9 cellular contexts compared by ENCODE assay signal in genomic region chr22:30694638-30695350, GRCh38. TPM values are rescaled to one million over a fixed set of nuclear protein-coding genes. Genes with fewer than 3 reads are reported as not detected.
DNase-seq lines count a peak whose midpoint lies in the region; ATAC-seq, FAIRE-seq and TF ChIP-seq lines count a peak whose summit lies in the region.
"Had no signal": no experiment of that assay in that cellular context is flagged by ENCODE, and none has a peak within 500 bp of the region (broad histone marks: within the 10 kb centered on the region; RNA-seq: fewer than 3 reads in every experiment).

A gene with protein sequence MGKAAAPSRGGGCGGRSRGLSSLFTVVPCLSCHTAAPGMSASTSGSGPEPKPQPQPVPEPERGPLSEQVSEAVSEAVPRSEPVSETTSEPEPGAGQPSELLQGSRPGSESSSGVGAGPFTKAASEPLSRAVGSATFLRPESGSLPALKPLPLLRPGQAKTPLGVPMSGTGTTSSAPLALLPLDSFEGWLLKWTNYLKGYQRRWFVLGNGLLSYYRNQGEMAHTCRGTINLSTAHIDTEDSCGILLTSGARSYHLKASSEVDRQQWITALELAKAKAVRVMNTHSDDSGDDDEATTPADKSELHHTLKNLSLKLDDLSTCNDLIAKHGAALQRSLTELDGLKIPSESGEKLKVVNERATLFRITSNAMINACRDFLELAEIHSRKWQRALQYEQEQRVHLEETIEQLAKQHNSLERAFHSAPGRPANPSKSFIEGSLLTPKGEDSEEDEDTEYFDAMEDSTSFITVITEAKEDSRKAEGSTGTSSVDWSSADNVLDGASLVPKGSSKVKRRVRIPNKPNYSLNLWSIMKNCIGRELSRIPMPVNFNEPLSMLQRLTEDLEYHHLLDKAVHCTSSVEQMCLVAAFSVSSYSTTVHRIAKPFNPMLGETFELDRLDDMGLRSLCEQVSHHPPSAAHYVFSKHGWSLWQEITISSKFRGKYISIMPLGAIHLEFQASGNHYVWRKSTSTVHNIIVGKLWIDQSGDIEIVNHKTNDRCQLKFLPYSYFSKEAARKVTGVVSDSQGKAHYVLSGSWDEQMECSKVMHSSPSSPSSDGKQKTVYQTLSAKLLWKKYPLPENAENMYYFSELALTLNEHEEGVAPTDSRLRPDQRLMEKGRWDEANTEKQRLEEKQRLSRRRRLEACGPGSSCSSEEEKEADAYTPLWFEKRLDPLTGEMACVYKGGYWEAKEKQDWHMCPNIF (plus strand): TSS chr22:30694874. CDS start chr22:30694910, 36 bp downstream.

- TF ChIP-seq CTCF in Peyer's patch (IDR thresholded peaks at IDR 0.05) (peak in 2 of 6 experiments; percentile 7 to 39), heart right ventricle (IDR thresholded peaks at IDR 0.05) (peak in 1 of 9 donors; percentile 27), pancreas (IDR thresholded peaks at IDR 0.05) (no peak)

- H3K4me1 ChIP-seq in Peyer's patch (peaks cover 0 to 16% (median 2%) of the 10 kb centered on the region in 4 donors), heart right ventricle (peaks cover 0 to 15% (median 8%) of the 10 kb centered on the region in 9 donors), pancreas (peaks cover 0 to 5% (median 0%) of the 10 kb centered on the region in 3 donors)

- H3K9me3 ChIP-seq in Peyer's patch (no peaks in the 10 kb centered on the region), heart right ventricle (no peaks in the 10 kb centered on the region), pancreas (no peaks in the 10 kb centered on the region)

- H3K27ac Mint-ChIP-seq in activated naive CD8-positive, alpha-beta T cell treated with anti-CD3 and anti-CD28 coated beads for 36 hours, result peak within 1 kb of the TSS; percentile 4

- H3K9me3 Mint-ChIP-seq in activated naive CD8-positive, alpha-beta T cell treated with anti-CD3 and anti-CD28 coated beads for 36 hours, result no peaks in the 10 kb centered on the region

- no peaks in the 10 kb centered on the region for H3K36me3 Mint-ChIP-seq in activated naive CD8-positive, alpha-beta T cell treated with anti-CD3 and anti-CD28 coated beads for 36 hours

- TF ChIP-seq POLR2A in Peyer's patch (IDR thresholded peaks at IDR 0.05), result no peak

- H3K4me3 ChIP-seq in Peyer's patch, result peak within 1 kb of the TSS; percentile 47 to 82 (median 70)
- peak within 1 kb of the TSS; percentile 39 to 71 (median 64) for H3K4me3 ChIP-seq in heart right ventricle
- peak within 1 kb of the TSS; percentile 61 to 77 (median 65) for H3K4me3 ChIP-seq in pancreas

- peaks cover 11% of the 10 kb centered on the region for H3K27me3 Mint-ChIP-seq in activated naive CD8-positive, alpha-beta T cell treated with anti-CD3 and anti-CD28 coated beads for 36 hours

- ATAC-seq in heart right ventricle (peak; percentile 56 to 83 (median 66)), pancreas (peak; percentile 82 to 90 (median 86)), GM19467 (IDR thresholded peaks at IDR 0.05; ENCODE audit: unreplicated experiment) (no peak)

- WGBS in heart right ventricle, 2 donors, result 2% methylated on average over 61 to 82 of the region's 88 CpGs
- WGBS in pancreas, 2 donors, result 1 to 2% methylated on average over 45 to 87 of the region's 88 CpGs

- H3K4me1 Mint-ChIP-seq in activated naive CD8-positive, alpha-beta T cell treated with anti-CD3 and anti-CD28 coated beads for 36 hours, result peaks cover 11% of the 10 kb centered on the region

- H3K36me3 ChIP-seq in Peyer's patch (no peaks in the 10 kb centered on the region), heart right ventricle (no peaks in the 10 kb centered on the region), pancreas (no peaks in the 10 kb centered on the region)

- H3K27ac ChIP-seq in Peyer's patch, result peak within 1 kb of the TSS; percentile 44 to 74 (median 54)
- peak within 1 kb of the TSS in 9 of 10 donors; percentile 13 to 65 (median 57) for H3K27ac ChIP-seq in heart right ventricle
- peak within 1 kb of the TSS; percentile 85 to 97 (median 91) for H3K27ac ChIP-seq in pancreas
- H3K27ac ChIP-seq: epithelial cell of prostate had no signal

- FAIRE-seq in pancreas (lab: Jason Lieb, UNC), result no peak

- H3K4me3 Mint-ChIP-seq in activated naive CD8-positive, alpha-beta T cell treated with anti-CD3 and anti-CD28 coated beads for 36 hours, result peak within 1 kb of the TSS; percentile 89

- intact Hi-C loops in heart right ventricle (cut with DNase I) (no loop called here), pancreas (cut with DNase I) (no loop called here)

- DNase-seq in NCI-H2107 (lab: John Stamatoyannopoulos, UW) (peak; percentile 17), NCI-H2107 treated with DMSO at 0.1 percent for 48 hours (lab: John Stamatoyannopoulos, UW; ENCODE audit: unreplicated experiment) (no peak), Peyer's patch (peak in 2 of 3 donors; percentile 57 to 69), heart right ventricle (peak; percentile 5 to 38), pancreas (peak; percentile 40 to 89 (median 69)), GDM1 (lab: John Stamatoyannopoulos, UW) (no peak)
- peak; percentile 32 for DNase-seq in activated naive CD8-positive, alpha-beta T cell treated with anti-CD3 and anti-CD28 coated beads for 36 hours

- no peaks in the 10 kb centered on the region for H3K27me3 ChIP-seq in Peyer's patch
- H3K27me3 ChIP-seq in heart right ventricle, result peaks cover 0 to 32% (median 10%) of the 10 kb centered on the region in 7 donors
- no peaks in the 10 kb centered on the region for H3K27me3 ChIP-seq in pancreas

RNA-seq across cellular contexts. Expression of the gene that starts here (rescaled TPM):
- total RNA-seq in Peyer's patch (1 to 10 TPM; 3.7 to 8.7 (median 4.7) TPM), heart right ventricle (10 to 100 TPM in 8 of 10 donors, 1 to 10 TPM in 2; 6.7 to 20.1 (median 14.9) TPM), pancreas (1 to 10 TPM; 2.3 to 3.3 (median 2.6) TPM)
- total RNA-seq in activated naive CD8-positive, alpha-beta T cell treated with anti-CD3 and anti-CD28 coated beads for 36 hours, result under 1 TPM; 0.45 to 0.84 TPM
- polyA plus RNA-seq in heart right ventricle (1 to 10 TPM in 1 of 2 donors, under 1 TPM in 1; 0.84 to 5.0 TPM), pancreas (1 to 10 TPM; 1.9 to 2.9 TPM)

Comparison
In these comparisons a context has a peak if more than half of its experiments do, and no peak if none do; other contexts are left out.
1. DNase-seq: peak in NCI-H2107 (single experiment), Peyer's patch (2 of 3), heart right ventricle (2 of 2) and pancreas (6 of 6); none in NCI-H2107 treated with DMSO at 0.1 percent for 48 hours (single experiment) and GDM1 (single experiment).
2. Peak in DNase-seq in activated naive CD8-positive, alpha-beta T cell treated with anti-CD3 and anti-CD28 coated beads for 36 hours; RNA of the gene not detected or under 1 TPM.
3. Peak in every context shown above with its lines, with median percentiles within 50 percentile points of each other: H3K27ac ChIP-seq and H3K4me3 ChIP-seq.